Comparison of ENCODE assay signal across 25 cellular contexts in the genomic region with DNA sequence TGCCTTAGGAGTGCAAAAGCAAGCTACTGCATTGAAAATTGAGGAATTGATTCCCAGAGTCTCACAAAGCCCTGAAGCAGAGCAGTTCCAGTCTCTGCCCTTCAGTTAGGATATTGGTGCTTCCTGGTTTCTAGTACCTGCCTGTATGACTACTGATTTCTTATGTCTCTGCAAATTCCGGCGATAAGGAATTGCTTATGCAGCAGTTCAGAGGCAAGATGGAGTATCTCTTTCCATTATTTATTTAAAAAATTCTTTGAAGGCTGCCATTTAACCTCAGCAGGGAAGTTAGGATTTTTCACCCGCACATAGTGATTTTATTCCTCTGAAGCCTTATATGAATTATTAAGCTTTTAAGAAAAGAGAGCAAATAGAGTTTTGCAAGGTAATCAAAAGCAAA.
"Had no signal": no experiment of that assay in that cellular context is flagged by ENCODE, and none has a peak within 500 bp of the region (broad histone marks: within the 10 kb centered on the region; RNA-seq: fewer than 3 reads in every experiment).

No MANE protein-coding gene starts in this region.

- H3K27me3 ChIP-seq: left lung, ovary, tibial nerve, uterus had no signal

- H3K36me3 ChIP-seq: left lung, lower lobe of right lung, ovary, tibial nerve, uterus had no signal

- H3K4me1 ChIP-seq: left lung, lower lobe of right lung, tibial nerve, uterus had no signal

- H3K4me2 ChIP-seq: smooth muscle cell had no signal

- H3K4me3 Mint-ChIP-seq: naive thymus-derived CD8-positive, alpha-beta T cell; nephron; stimulated activated memory B cell treated with anti-CD40 and anti-IgM and Interleukin-4, amounts not matched to agents 10 μg/mL and 1 μg/mL and 100 μg/mL, for 72 hours; stimulated activated naive CD8-positive, alpha-beta T cell treated with anti-CD3 and anti-CD28 coated beads, Interleukin-15, amount 100 ng/mL, for 72 hours; type B pancreatic cell had no signal

- H3K27ac Mint-ChIP-seq: nephron; progenitor cell of endocrine pancreas; stimulated activated memory B cell treated with anti-CD40 and anti-IgM and Interleukin-4, amounts not matched to agents 10 μg/mL and 1 μg/mL and 100 μg/mL, for 72 hours; stimulated activated naive CD8-positive, alpha-beta T cell treated with anti-CD3 and anti-CD28 coated beads, Interleukin-15, amount 100 ng/mL, for 72 hours; type B pancreatic cell had no signal

- H3K4me1 Mint-ChIP-seq: naive thymus-derived CD8-positive, alpha-beta T cell; nephron; stimulated activated memory B cell treated with anti-CD40 and anti-IgM and Interleukin-4, amounts not matched to agents 10 μg/mL and 1 μg/mL and 100 μg/mL, for 72 hours; stimulated activated naive CD8-positive, alpha-beta T cell treated with anti-CD3 and anti-CD28 coated beads, Interleukin-15, amount 100 ng/mL, for 72 hours had no signal

- H3K36me3 Mint-ChIP-seq: stimulated activated memory B cell treated with anti-CD40 and anti-IgM and Interleukin-4, amounts not matched to agents 10 μg/mL and 1 μg/mL and 100 μg/mL, for 72 hours; type B pancreatic cell had no signal

- DNase-seq: hippocampal formation; kidney glomerular epithelial cell; left cardiac atrium; left lung; lower lobe of right lung; mammary epithelial cell; mesenchymal stem cell; naive thymus-derived CD8-positive, alpha-beta T cell; ovary; retina; right cardiac atrium; stimulated activated CD4-positive, alpha-beta T cell treated with anti-CD3 and anti-CD28 coated beads, Interleukin-1b, Interleukin-23, amount 100 ng/mL, for 48 hours; stimulated activated CD4-positive, alpha-beta T cell treated with anti-CD3 and anti-CD28 coated beads, Interleukin-2, amount 100 ng/mL, for 48 hours; stimulated activated CD4-positive, alpha-beta T cell treated with anti-CD3 and anti-CD28 coated beads, Interleukin-4, amount 100 ng/mL, for 4 hours; stimulated activated CD8-positive, alpha-beta memory T cell treated with anti-CD3 and anti-CD28 coated beads, Interleukin-4, amount 100 ng/mL, for 48 hours; stimulated activated naive CD4-positive, alpha-beta T cell treated with Interleukin-2 at 50 U/mL for 16 hours; stimulated activated naive CD8-positive, alpha-beta T cell treated with anti-CD3 and anti-CD28 coated beads, Interleukin-15, amount 100 ng/mL, for 72 hours; substantia nigra; uterus had no signal

- ATAC-seq: left cardiac atrium; left lung; lower lobe of right lung; naive thymus-derived CD8-positive, alpha-beta T cell; right cardiac atrium; stimulated activated memory B cell treated with anti-CD40 and anti-IgM and Interleukin-4, amounts not matched to agents 10 μg/mL and 1 μg/mL and 100 μg/mL, for 72 hours; stimulated activated naive CD8-positive, alpha-beta T cell treated with anti-CD3 and anti-CD28 coated beads, Interleukin-15, amount 100 ng/mL, for 72 hours had no signal

- H3K9me3 ChIP-seq: ovary had no signal

- H3K27me3 Mint-ChIP-seq: naive thymus-derived CD8-positive, alpha-beta T cell; progenitor cell of endocrine pancreas; stimulated activated memory B cell treated with anti-CD40 and anti-IgM and Interleukin-4, amounts not matched to agents 10 μg/mL and 1 μg/mL and 100 μg/mL, for 72 hours; stimulated activated naive CD8-positive, alpha-beta T cell treated with anti-CD3 and anti-CD28 coated beads, Interleukin-15, amount 100 ng/mL, for 72 hours; type B pancreatic cell had no signal

- H3K27ac ChIP-seq: left lung, lower lobe of right lung, ovary, tibial nerve, uterus had no signal

- H3K4me3 ChIP-seq: left lung, lower lobe of right lung, ovary, smooth muscle cell, tibial nerve, uterus had no signal
